33 cellular contexts compared by ENCODE assay signal in the genomic region with DNA sequence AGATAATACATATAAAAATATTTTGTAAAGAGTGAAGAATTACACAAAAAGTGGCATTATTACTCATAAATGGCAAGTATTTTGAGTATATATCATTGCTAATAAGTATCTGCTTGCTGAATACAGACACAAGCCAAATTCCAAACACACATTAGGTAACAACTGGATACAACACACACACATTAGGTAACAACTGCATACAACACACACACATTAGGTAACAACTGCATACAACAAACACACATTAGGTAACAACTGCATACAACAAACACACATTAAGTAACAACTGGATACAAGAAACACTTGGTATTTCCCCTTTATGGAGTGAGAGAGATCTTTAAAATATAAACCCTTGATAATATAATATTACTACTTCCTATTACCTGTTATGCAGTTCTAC. TPM values are rescaled to one million over a fixed set of nuclear protein-coding genes. Genes with fewer than 3 reads are reported as not detected.
"Had no signal": no experiment of that assay in that cellular context is flagged by ENCODE, and none has a peak within 500 bp of the region (broad histone marks: within the 10 kb centered on the region; RNA-seq: fewer than 3 reads in every experiment).

No MANE protein-coding gene starts in this region.

- H3K36me3 ChIP-seq: neural progenitor cell, ovary, uterus had no signal

- H3K4me3 ChIP-seq: neural progenitor cell, ovary, psoas muscle, skin epidermis, smooth muscle cell, spleen, suprapubic skin, testis, tibial artery, transverse colon, upper lobe of right lung, uterus had no signal

- H3K9me3 ChIP-seq: ovary, psoas muscle, spleen, suprapubic skin, testis, tibial artery, transverse colon, upper lobe of right lung, uterus had no signal

- DNase-seq: naive thymus-derived CD4-positive, alpha-beta T cell; natural killer cell; occipital lobe; psoas muscle; stimulated activated CD4-positive, alpha-beta T cell treated with anti-CD3 and anti-CD28 coated beads, Interleukin-12 subunit alpha, Interleukin-12 subunit beta, amount 100 ng/mL, for 4 hours; stimulated activated CD4-positive, alpha-beta T cell treated with anti-CD3 and anti-CD28 coated beads, Interleukin-1b, Interleukin-23, amount 100 ng/mL, for 48 hours; stimulated activated CD4-positive, alpha-beta T cell treated with anti-CD3 and anti-CD28 coated beads, Interleukin-4, amount 100 ng/mL, for 1 hour; stimulated activated CD4-positive, alpha-beta T cell treated with anti-CD3 and anti-CD28 coated beads, Interleukin-4, amount 100 ng/mL, for 4 hours; stimulated activated CD8-positive, alpha-beta memory T cell treated with anti-CD3 and anti-CD28 coated beads, Interleukin-4, amount 100 ng/mL, for 48 hours; stimulated activated naive CD4-positive, alpha-beta T cell; stimulated activated naive CD8-positive, alpha-beta T cell treated with anti-CD3 and anti-CD28 coated beads, Interleukin-15, amount 100 ng/mL, for 72 hours; stimulated activated naive CD8-positive, alpha-beta T cell treated with anti-CD3 and anti-CD28 coated beads, Interleukin-15, Interleukin-2, amounts not matched to agents 100 U/mL and 50 U/mL, for 24 hours; substantia nigra; testis; tibial artery; transverse colon; uterus had no signal

- H3K9ac ChIP-seq: neural progenitor cell, parathyroid adenoma had no signal

- H3K27ac ChIP-seq: neural progenitor cell, ovary, parathyroid adenoma, psoas muscle, skin epidermis, spleen, suprapubic skin, testis, tibial artery, transverse colon, upper lobe of right lung, uterus had no signal

- H3K27me3 ChIP-seq: neural progenitor cell, ovary, spleen, suprapubic skin, testis, tibial artery, transverse colon, upper lobe of right lung, uterus had no signal

- H3K4me1 ChIP-seq: parathyroid adenoma, suprapubic skin, transverse colon, upper lobe of right lung, uterus had no signal

- H3K4me3 Mint-ChIP-seq: naive thymus-derived CD4-positive, alpha-beta T cell; natural killer cell; nephron; neural progenitor cell; stimulated activated memory B cell treated with anti-CD40 and anti-IgM and Interleukin-4, amounts not matched to agents 10 μg/mL and 1 μg/mL and 100 μg/mL, for 72 hours; stimulated activated naive CD8-positive, alpha-beta T cell treated with anti-CD3 and anti-CD28 coated beads, Interleukin-15, amount 100 ng/mL, for 72 hours; type B pancreatic cell had no signal

- H2AFZ ChIP-seq: neural progenitor cell, parathyroid adenoma had no signal

- H3K9me3 Mint-ChIP-seq: naive thymus-derived CD4-positive, alpha-beta T cell; natural killer cell; nephron; neural progenitor cell; stimulated activated memory B cell treated with anti-CD40 and anti-IgM and Interleukin-4, amounts not matched to agents 10 μg/mL and 1 μg/mL and 100 μg/mL, for 72 hours; stimulated activated naive CD8-positive, alpha-beta T cell treated with anti-CD3 and anti-CD28 coated beads, Interleukin-15, amount 100 ng/mL, for 72 hours; type B pancreatic cell had no signal

- H3K4me2 ChIP-seq: neural progenitor cell, smooth muscle cell had no signal

- H3K27me3 Mint-ChIP-seq: naive thymus-derived CD4-positive, alpha-beta T cell; progenitor cell of endocrine pancreas; stimulated activated memory B cell treated with anti-CD40 and anti-IgM and Interleukin-4, amounts not matched to agents 10 μg/mL and 1 μg/mL and 100 μg/mL, for 72 hours; stimulated activated naive CD8-positive, alpha-beta T cell treated with anti-CD3 and anti-CD28 coated beads, Interleukin-15, amount 100 ng/mL, for 72 hours; type B pancreatic cell had no signal

- ATAC-seq: naive thymus-derived CD4-positive, alpha-beta T cell; natural killer cell; psoas muscle; sciatic nerve; stimulated activated memory B cell treated with anti-CD40 and anti-IgM and Interleukin-4, amounts not matched to agents 10 μg/mL and 1 μg/mL and 100 μg/mL, for 72 hours; stimulated activated naive CD8-positive, alpha-beta T cell treated with anti-CD3 and anti-CD28 coated beads, Interleukin-15, amount 100 ng/mL, for 72 hours; stimulated activated naive CD8-positive, alpha-beta T cell treated with anti-CD3 and anti-CD28 coated beads, Interleukin-15, Interleukin-2, amounts not matched to agents 100 U/mL and 50 U/mL, for 24 hours; upper lobe of right lung had no signal

- H3K27ac Mint-ChIP-seq: naive thymus-derived CD4-positive, alpha-beta T cell; natural killer cell; nephron; neural progenitor cell; stimulated activated memory B cell treated with anti-CD40 and anti-IgM and Interleukin-4, amounts not matched to agents 10 μg/mL and 1 μg/mL and 100 μg/mL, for 72 hours; stimulated activated naive CD8-positive, alpha-beta T cell treated with anti-CD3 and anti-CD28 coated beads, Interleukin-15, amount 100 ng/mL, for 72 hours; type B pancreatic cell had no signal

RNA-seq across cellular contexts. Expression of gene LRRC14B, which starts 13.2 kb away (rescaled TPM):
- total RNA-seq: naive thymus-derived CD4-positive, alpha-beta T cell; natural killer cell; occipital lobe; progenitor cell of endocrine pancreas; renal cortical epithelial cell; sciatic nerve; smooth muscle cell; spleen; suprapubic skin; transverse colon; upper lobe of right lung; uterus had no signal
- polyA plus RNA-seq: neural cell, smooth muscle cell, urinary bladder had no signal
